ENCODE assay signal across 20 cellular contexts in genomic region chr12:8146416-8146771, GRCh38. TPM values are rescaled to one million over a fixed set of nuclear protein-coding genes. Genes with fewer than 3 reads are reported as not detected.
DNase-seq lines count a peak whose midpoint lies in the region; ATAC-seq and TF ChIP-seq lines count a peak whose summit lies in the region.
"Had no signal": no experiment of that assay in that cellular context is flagged by ENCODE, and none has a peak within 500 bp of the region (broad histone marks: within the 10 kb centered on the region; RNA-seq: fewer than 3 reads in every experiment).

No MANE protein-coding gene starts in this region.

- H3F3A ChIP-seq in neural progenitor cell (ENCODE audit: low read depth) = no peaks in the 10 kb centered on the region

- H3K9me3 Mint-ChIP-seq in neural progenitor cell = peaks cover 11% of the 10 kb centered on the region
- H3K9me3 Mint-ChIP-seq: stimulated activated naive CD8-positive, alpha-beta T cell treated with anti-CD3 and anti-CD28 coated beads, Interleukin-15, Interleukin-2, amounts not matched to agents 100 ng/mL and 50 ng/mL, for 24 hours had no signal

- H3K4me3 Mint-ChIP-seq in neural progenitor cell = no peak overlapping the region
- H3K4me3 Mint-ChIP-seq: naive thymus-derived CD4-positive, alpha-beta T cell; stimulated activated naive CD8-positive, alpha-beta T cell treated with anti-CD3 and anti-CD28 coated beads, Interleukin-15, Interleukin-2, amounts not matched to agents 100 ng/mL and 50 ng/mL, for 24 hours had no signal

- WGBS in right cardiac atrium = 35% methylated on average over 6 of the region's 6 CpGs
- 41 to 50% methylated on average over 1 to 6 of the region's 6 CpGs for WGBS in esophagus squamous epithelium, 2 donors
- 8 to 14% methylated on average over 6 of the region's 6 CpGs for WGBS in aorta, 2 donors

- H3K27ac ChIP-seq in right cardiac atrium (ENCODE audit: low read length) = no peak overlapping the region
- peak overlapping the region in 3 of 4 donors; percentile 16 to 52 (median 51) for H3K27ac ChIP-seq in esophagus squamous epithelium
- no peak overlapping the region for H3K27ac ChIP-seq in neural progenitor cell
- H3K27ac ChIP-seq in aorta (ENCODE audit: low read depth in 1 of 2, low read length in 2 of 2) = peak overlapping the region in 1 of 2 donors; percentile 19
- H3K27ac ChIP-seq: A549 had no signal

- H3K27ac Mint-ChIP-seq in neural progenitor cell = no peak overlapping the region
- H3K27ac Mint-ChIP-seq: naive thymus-derived CD4-positive, alpha-beta T cell; stimulated activated naive CD8-positive, alpha-beta T cell treated with anti-CD3 and anti-CD28 coated beads, Interleukin-15, Interleukin-2, amounts not matched to agents 100 ng/mL and 50 ng/mL, for 24 hours had no signal

- in situ Hi-C loops in HAP-1 (cut with MboI; ENCODE audit: low sequenced_read_pairs) = no loop called here

- no peaks in the 10 kb centered on the region for H4K20me1 ChIP-seq in neural progenitor cell (ENCODE audit: low read depth)

- H3K27me3 ChIP-seq in right cardiac atrium (ENCODE audit: control insufficient read depth, insufficient read depth) (no peaks in the 10 kb centered on the region), esophagus squamous epithelium (peaks cover 0 to 8% (median 0%) of the 10 kb centered on the region in 4 donors), neural progenitor cell (no peaks in the 10 kb centered on the region), aorta (ENCODE audit: control insufficient read depth in 1 of 2, insufficient read depth in 2 of 2, low read length in 1 of 2) (no peaks in the 10 kb centered on the region), HAP-1 (ENCODE audit: low read depth) (no peaks in the 10 kb centered on the region)

- H2AFZ ChIP-seq in neural progenitor cell (replicated peaks) = peak overlapping the region; percentile 98

- H3K79me2 ChIP-seq in neural progenitor cell (ENCODE audit: low read depth) = no peaks in the 10 kb centered on the region

- H3K36me3 ChIP-seq in esophagus squamous epithelium (no peaks in the 10 kb centered on the region), neural progenitor cell (no peaks in the 10 kb centered on the region), aorta (ENCODE audit: control insufficient read depth in 1 of 2, insufficient read depth in 2 of 2, low read length in 1 of 2) (no peaks in the 10 kb centered on the region), HAP-1 (replicated peaks) (no peaks in the 10 kb centered on the region)

- ATAC-seq in Right ventricle myocardium superior (ENCODE audit: poor library complexity) = peak; percentile 46
- ATAC-seq in right cardiac atrium = no peak
- ATAC-seq in aorta (ENCODE audit: low FRiP score) = peak; percentile 42
- ATAC-seq in left colon = no peak
- no peak for ATAC-seq in GM19395 (IDR thresholded peaks at IDR 0.05; ENCODE audit: unreplicated experiment)
- ATAC-seq: A549; HCT116; naive thymus-derived CD4-positive, alpha-beta T cell had no signal

- peaks cover 3% of the 10 kb centered on the region for H3K36me3 Mint-ChIP-seq in neural progenitor cell

- intact Hi-C loops in Right ventricle myocardium superior (cut with DNase I) = no loop called here
- intact Hi-C loops in right cardiac atrium (cut with DNase I) = no loop called here
- intact Hi-C loops in esophagus squamous epithelium (cut with DNase I) = no loop called here
- intact Hi-C loops in aorta (cut with DNase I) = no loop called here
- intact Hi-C loops in left colon (cut with DNase I, micrococcal nuclease) = no loop called here

- no peak overlapping the region for H3K4me3 ChIP-seq in right cardiac atrium (ENCODE audit: low read length)
- H3K4me3 ChIP-seq in esophagus squamous epithelium = peak overlapping the region in 1 of 4 donors; percentile 47
- no peak overlapping the region for H3K4me3 ChIP-seq in neural progenitor cell
- H3K4me3 ChIP-seq in aorta (ENCODE audit: low read length in 2 of 2) = no peak overlapping the region
- no peak overlapping the region for H3K4me3 ChIP-seq in HAP-1
- H3K4me3 ChIP-seq: A549 had no signal

- H3K27me3 Mint-ChIP-seq in neural progenitor cell (ENCODE audit: insufficient read depth, low read depth) = peaks cover 7% of the 10 kb centered on the region

- H3K4me1 Mint-ChIP-seq in neural progenitor cell = peaks cover 8% of the 10 kb centered on the region
- H3K4me1 Mint-ChIP-seq: naive thymus-derived CD4-positive, alpha-beta T cell had no signal

- no peak overlapping the region for H3K4me2 ChIP-seq in neural progenitor cell
- H3K4me2 ChIP-seq: A549 had no signal

- TF ChIP-seq CTCF in esophagus squamous epithelium (IDR thresholded peaks at IDR 0.05) (no peak), neural progenitor cell (IDR thresholded peaks at IDR 0.05) (no peak)

- no peaks in the 10 kb centered on the region for H3K4me1 ChIP-seq in right cardiac atrium (ENCODE audit: control insufficient read depth, insufficient read depth, low read length)
- H3K4me1 ChIP-seq in esophagus squamous epithelium = no peaks in the 10 kb centered on the region
- peaks cover 11% of the 10 kb centered on the region for H3K4me1 ChIP-seq in neural progenitor cell
- H3K4me1 ChIP-seq in aorta (ENCODE audit: control insufficient read depth in 1 of 2, insufficient read depth in 2 of 2, low read length in 2 of 2) = no peaks in the 10 kb centered on the region
- no peaks in the 10 kb centered on the region for H3K4me1 ChIP-seq in HAP-1
- H3K4me1 ChIP-seq: A549 had no signal

- no peak for TF ChIP-seq POLR2A in esophagus squamous epithelium (IDR thresholded peaks at IDR 0.05)

- H3K9ac ChIP-seq in neural progenitor cell = no peak overlapping the region

- DNase-seq in Right ventricle myocardium superior (no peak), right cardiac atrium (no peak), esophagus squamous epithelium (lab: John Stamatoyannopoulos, UW) (no peak), neural progenitor cell (ENCODE audit: low spot score) (no peak), aorta (no peak), left colon (no peak), HAP-1 (ENCODE audit: low spot score in 2 of 2) (no peak)
- DNase-seq: activated naive CD4-positive, alpha-beta T cell; cerebellar nuclear complex; COR-L47; naive thymus-derived CD4-positive, alpha-beta T cell had no signal

- H3K9me3 ChIP-seq in right cardiac atrium (ENCODE audit: control insufficient read depth, low read length) = no peaks in the 10 kb centered on the region
- peaks cover 0 to 4% (median 0%) of the 10 kb centered on the region in 3 donors for H3K9me3 ChIP-seq in esophagus squamous epithelium
- H3K9me3 ChIP-seq in neural progenitor cell (ENCODE audit: low read depth) = no peaks in the 10 kb centered on the region
- H3K9me3 ChIP-seq in aorta (ENCODE audit: control insufficient read depth, low read length) = no peaks in the 10 kb centered on the region
- H3K9me3 ChIP-seq in HAP-1 = no peaks in the 10 kb centered on the region
- H3K9me3 ChIP-seq: A549 had no signal

RNA-seq across cellular contexts. Expression of gene ZNF705A, which starts 10.4 kb away (rescaled TPM):
- not detected for total RNA-seq in Right ventricle myocardium superior
- not detected for total RNA-seq in right cardiac atrium
- not detected for polyA plus RNA-seq in right cardiac atrium
- not detected for total RNA-seq in esophagus squamous epithelium
- not detected in 2 replicates for total RNA-seq in neural progenitor cell (ENCODE audit: low replicate concordance)
- not detected for total RNA-seq in aorta
- polyA plus RNA-seq in aorta = not detected
- not detected for total RNA-seq in left colon
- total RNA-seq: activated CD8-positive, alpha-beta memory T cell treated with anti-CD3 and anti-CD28 coated beads for 36 hours; G401; M059J; SK-MEL-5 had no signal
- polyA plus RNA-seq: A549; keratinocyte; naive thymus-derived CD4-positive, alpha-beta T cell had no signal

RNA-seq across cellular contexts. Expression of gene CLEC4A, which starts 23.0 kb away (rescaled TPM):
- total RNA-seq in Right ventricle myocardium superior (0.38 TPM), right cardiac atrium (1 to 10 TPM in 3 of 4 donors, under 1 TPM in 1; 0.82 to 1.5 (median 1.1) TPM), esophagus squamous epithelium (1 to 10 TPM in 3 of 4 donors, under 1 TPM in 1; 0.61 to 2.1 (median 1.6) TPM), neural progenitor cell (ENCODE audit: low replicate concordance) (0.43 and 2.0 TPM in 2 replicates), aorta (1 to 10 TPM; 3.0 to 5.2 TPM), left colon (1 to 10 TPM in 1 of 2 donors, under 1 TPM in 1; 0.70 to 1.3 TPM)
- polyA plus RNA-seq in right cardiac atrium (0.75 TPM), aorta (1 to 10 TPM; 3.9 to 8.4 TPM)
- total RNA-seq: G401 had no signal

Comparison
In these comparisons a context has a peak if more than half of its experiments do, and no peak if none do; other contexts are left out.
1. ATAC-seq: peak in Right ventricle myocardium superior (single experiment) and aorta (single experiment); none in right cardiac atrium (0 of 2), left colon (single experiment) and GM19395 (single experiment).
2. H3K27ac ChIP-seq: peak in esophagus squamous epithelium (3 of 4); none in right cardiac atrium (single experiment) and neural progenitor cell (single experiment).